1 cellular context compared by ENCODE assay signal in the genomic region with DNA sequence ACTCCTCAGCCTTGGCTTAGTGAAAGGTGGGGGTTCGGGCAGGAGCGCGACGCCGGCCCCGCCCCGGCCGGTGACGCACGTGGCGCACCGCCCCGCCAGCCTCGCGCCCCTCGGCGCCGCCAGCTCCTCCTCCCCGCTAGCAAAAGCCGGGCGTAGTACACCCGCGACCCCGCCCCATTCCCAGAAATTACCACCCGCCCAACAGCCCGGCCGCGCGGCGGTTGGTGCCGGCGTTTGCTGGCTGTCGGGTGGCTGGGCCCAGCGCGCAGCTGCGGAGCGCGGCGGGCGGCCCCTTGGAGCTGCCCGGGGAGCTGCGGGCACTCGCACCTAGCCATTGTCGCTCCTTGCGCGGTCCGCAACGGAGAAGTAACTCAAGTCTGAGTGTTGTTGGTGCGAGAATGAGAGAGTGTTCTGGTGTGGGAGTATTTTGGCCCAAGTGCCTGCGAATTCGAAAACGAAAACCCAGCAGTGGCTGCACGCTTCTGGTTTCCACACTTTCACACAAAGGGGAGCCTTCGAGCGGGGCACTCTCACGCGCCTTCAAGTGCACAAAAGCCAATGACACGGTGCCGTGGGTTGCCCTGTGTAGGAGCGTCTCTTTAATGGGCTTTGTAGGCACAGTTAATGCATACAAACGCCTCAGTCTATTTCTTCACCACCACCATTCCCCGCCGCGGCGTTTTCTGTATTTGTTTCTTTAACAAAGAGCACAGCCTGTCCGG.
TF ChIP-seq lines count a peak whose summit lies in the region.

No MANE protein-coding gene starts in this region.

TF ChIP-seq in HepG2, 621 proteins besides CTCF, POLR2A, EP300 and RAD21 (continued from another document):
- TF ChIP-seq, protein P1, sequence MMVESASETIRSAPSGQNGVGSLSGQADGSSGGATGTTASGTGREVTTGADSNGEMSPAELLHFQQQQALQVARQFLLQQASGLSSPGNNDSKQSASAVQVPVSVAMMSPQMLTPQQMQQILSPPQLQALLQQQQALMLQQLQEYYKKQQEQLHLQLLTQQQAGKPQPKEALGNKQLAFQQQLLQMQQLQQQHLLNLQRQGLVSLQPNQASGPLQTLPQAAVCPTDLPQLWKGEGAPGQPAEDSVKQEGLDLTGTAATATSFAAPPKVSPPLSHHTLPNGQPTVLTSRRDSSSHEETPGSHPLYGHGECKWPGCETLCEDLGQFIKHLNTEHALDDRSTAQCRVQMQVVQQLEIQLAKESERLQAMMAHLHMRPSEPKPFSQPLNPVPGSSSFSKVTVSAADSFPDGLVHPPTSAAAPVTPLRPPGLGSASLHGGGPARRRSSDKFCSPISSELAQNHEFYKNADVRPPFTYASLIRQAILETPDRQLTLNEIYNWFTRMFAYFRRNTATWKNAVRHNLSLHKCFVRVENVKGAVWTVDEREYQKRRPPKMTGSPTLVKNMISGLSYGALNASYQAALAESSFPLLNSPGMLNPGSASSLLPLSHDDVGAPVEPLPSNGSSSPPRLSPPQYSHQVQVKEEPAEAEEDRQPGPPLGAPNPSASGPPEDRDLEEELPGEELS (CRISPR knock-in tag; IDR thresholded peaks at IDR 0.05), result peak; percentile 37; the same call in 1 of the 2 replicates
- no peak for TF ChIP-seq ZNF251 (CRISPR knock-in tag; IDR thresholded peaks at IDR 0.05)
- no peak for TF ChIP-seq ZNF790 (CRISPR knock-in tag; IDR thresholded peaks at IDR 0.05; ENCODE audit: borderline replicate concordance)
- peak; percentile 86; the same call in 1 of the 2 replicates for TF ChIP-seq ZNF891 (CRISPR knock-in tag; IDR thresholded peaks at IDR 0.05)
- TF ChIP-seq ZNF510 (CRISPR knock-in tag; IDR thresholded peaks at IDR 0.05; ENCODE audit: low read depth), result 0 out of 2 replicates have a peak, but pooled peaks have one; percentile 28
- TF ChIP-seq PHF20 (CRISPR knock-in tag; IDR thresholded peaks at IDR 0.05), result 0 out of 2 replicates have a peak, but pooled peaks have one; percentile 31
